13 cellular contexts compared by ENCODE assay signal in the genomic region with DNA sequence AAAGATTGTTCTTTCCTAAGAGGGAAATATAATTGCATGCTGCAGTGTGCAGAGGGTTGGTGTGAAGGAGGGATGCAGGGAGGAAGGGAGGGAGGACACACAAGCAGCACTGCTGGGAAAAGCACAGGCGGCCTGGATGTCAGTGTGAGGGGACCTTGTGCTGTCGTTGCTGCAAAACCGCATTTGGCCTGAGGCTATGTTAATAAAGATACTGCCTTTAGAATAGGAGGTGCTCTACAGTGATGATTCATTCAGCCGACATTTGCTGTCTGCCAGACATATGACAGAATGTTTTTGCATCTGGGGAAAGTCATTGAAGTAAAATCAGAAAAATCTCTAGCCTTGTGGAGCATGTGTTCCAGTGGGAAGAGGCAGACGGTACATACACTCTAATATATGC. TPM values are rescaled to one million over a fixed set of nuclear protein-coding genes. Genes with fewer than 3 reads are reported as not detected.
DNase-seq lines count a peak whose midpoint lies in the region; ATAC-seq and TF ChIP-seq lines count a peak whose summit lies in the region.
"Had no signal": no experiment of that assay in that cellular context is flagged by ENCODE, and none has a peak within 500 bp of the region (broad histone marks: within the 10 kb centered on the region; RNA-seq: fewer than 3 reads in every experiment).

No MANE protein-coding gene starts in this region.

- POLR2A ChIA-PET in HEK293 (lab: Yijun Ruan, JAX): no interaction called here

- H3K79me2 ChIP-seq in fibroblast of lung (ENCODE audit: control insufficient read depth, insufficient read depth, low read length): no peaks in the 10 kb centered on the region

- no peak overlapping the region for H3K27ac Mint-ChIP-seq in stimulated activated memory B cell treated with anti-CD40 and anti-IgM and Interleukin-4, amounts not matched to agents 10 μg/mL and 1 μg/mL and 100 μg/mL, for 72 hours
- H3K27ac Mint-ChIP-seq: activated T-helper 2 cell treated with anti-CD3 and anti-CD28 coated beads, Interferon-gamma antibody, Interleukin-2, Interleukin-4, amounts not matched to agents 10 μg/mL and 5 μg/mL and 100 μg/mL, durations not matched to agents 14 hours and 24 hours and 36 hours; stimulated activated naive CD8-positive, alpha-beta T cell treated with anti-CD3 and anti-CD28 coated beads, Interleukin-15, amount 100 ng/mL, for 72 hours had no signal

- intact Hi-C loops in Right ventricle myocardium inferior (cut with DNase I): no loop called here

- H3K36me3 ChIP-seq in HEK293 (ENCODE audit: control insufficient read depth in 2 of 2, insufficient read depth in 1 of 2, low read length in 2 of 2): peaks cover 0 to 50% of the 10 kb centered on the region in 2 experiments; a peak in 2 of 3 replicates
- no peaks in the 10 kb centered on the region for H3K36me3 ChIP-seq in fibroblast of lung (ENCODE audit: control insufficient read depth, insufficient read depth, low read length)
- H3K36me3 ChIP-seq: ovary had no signal

- peaks cover 50% of the 10 kb centered on the region for H3K36me3 Mint-ChIP-seq in stimulated activated memory B cell treated with anti-CD40 and anti-IgM and Interleukin-4, amounts not matched to agents 10 μg/mL and 1 μg/mL and 100 μg/mL, for 72 hours

- ATAC-seq in GM18907 (IDR thresholded peaks at IDR 0.05; ENCODE audit: unreplicated experiment) (no peak), Right ventricle myocardium inferior (no peak)
- ATAC-seq in stimulated activated memory B cell treated with anti-CD40 and anti-IgM and Interleukin-4, amounts not matched to agents 10 μg/mL and 1 μg/mL and 100 μg/mL, for 72 hours: no peak
- ATAC-seq: stimulated activated naive CD8-positive, alpha-beta T cell treated with anti-CD3 and anti-CD28 coated beads, Interleukin-15, amount 100 ng/mL, for 72 hours had no signal

- peaks cover 8% of the 10 kb centered on the region; the same call in 1 of the 2 replicates for H3K4me1 ChIP-seq in HEK293 (ENCODE audit: control insufficient read depth, insufficient read depth, low read length)
- peaks cover 4% of the 10 kb centered on the region for H3K4me1 ChIP-seq in fibroblast of lung (ENCODE audit: control insufficient read depth, extremely low read depth, insufficient read depth, low read length)

- H3K9me3 ChIP-seq in HEK293 (ENCODE audit: control insufficient read depth, insufficient read depth, low read depth, low read length) (no peaks in the 10 kb centered on the region), fibroblast of lung (ENCODE audit: control insufficient read depth, insufficient read depth, low read depth, low read length) (no peaks in the 10 kb centered on the region)
- H3K9me3 ChIP-seq: ovary had no signal

- no peaks in the 10 kb centered on the region for H4K20me1 ChIP-seq in fibroblast of lung (ENCODE audit: control insufficient read depth, extremely low read depth, insufficient read depth, low read length)

- no peak overlapping the region for H3K27ac ChIP-seq in HEK293 (ENCODE audit: extremely low read depth, low read depth, low read length)
- no peak overlapping the region for H3K27ac ChIP-seq in fibroblast of lung (ENCODE audit: insufficient read depth, low read length)
- H3K27ac ChIP-seq: ovary had no signal

- DNase-seq in SK-MEL-5 (ENCODE audit: low read depth, low spot score): peak; percentile 66
- peak; percentile 14 to 67 for DNase-seq in fibroblast of lung (ENCODE audit: low read depth in 2 of 2)
- DNase-seq in renal cortical epithelial cell (ENCODE audit: low read depth): peak; percentile 21
- DNase-seq in NCI-H345 (lab: John Stamatoyannopoulos, UW): no peak
- DNase-seq in Right ventricle myocardium inferior (ENCODE audit: missing footprints): no peak
- DNase-seq: NCI-H2227 treated with DMSO at 0.1 percent for 48 hours; ovary; SHP77; stimulated activated naive CD8-positive, alpha-beta T cell treated with anti-CD3 and anti-CD28 coated beads, Interleukin-15, amount 100 ng/mL, for 72 hours had no signal

- no peaks in the 10 kb centered on the region for H3K9me3 Mint-ChIP-seq in stimulated activated memory B cell treated with anti-CD40 and anti-IgM and Interleukin-4, amounts not matched to agents 10 μg/mL and 1 μg/mL and 100 μg/mL, for 72 hours
- H3K9me3 Mint-ChIP-seq: activated T-helper 2 cell treated with anti-CD3 and anti-CD28 coated beads, Interferon-gamma antibody, Interleukin-2, Interleukin-4, amounts not matched to agents 10 μg/mL and 5 μg/mL and 100 μg/mL, durations not matched to agents 14 hours and 24 hours and 36 hours; stimulated activated naive CD8-positive, alpha-beta T cell treated with anti-CD3 and anti-CD28 coated beads, Interleukin-15, amount 100 ng/mL, for 72 hours had no signal

- H3K27me3 ChIP-seq in fibroblast of lung (ENCODE audit: control insufficient read depth, insufficient read depth, low read length): no peaks in the 10 kb centered on the region
- H3K27me3 ChIP-seq: ovary had no signal

- H3K4me1 Mint-ChIP-seq in stimulated activated memory B cell treated with anti-CD40 and anti-IgM and Interleukin-4, amounts not matched to agents 10 μg/mL and 1 μg/mL and 100 μg/mL, for 72 hours: peaks cover 19% of the 10 kb centered on the region

- CTCF ChIA-PET in HEK293 (lab: Yijun Ruan, JAX): interaction anchor here (1.6 kb wide), 1 partner anchor 45 kb away, joined by 4 read pairs; no protein-coding TSS in a partner anchor

- H3K4me2 ChIP-seq in fibroblast of lung (ENCODE audit: extremely low read depth, insufficient read depth, low read length): no peak overlapping the region

- in situ Hi-C loops in SK-MEL-5 (cut with HindIII; ENCODE audit: low pct_unique_long_range_greater_than_20kb, low sequenced_read_pairs): no loop called here

- H3K27me3 Mint-ChIP-seq in stimulated activated memory B cell treated with anti-CD40 and anti-IgM and Interleukin-4, amounts not matched to agents 10 μg/mL and 1 μg/mL and 100 μg/mL, for 72 hours: no peaks in the 10 kb centered on the region
- H3K27me3 Mint-ChIP-seq: stimulated activated naive CD8-positive, alpha-beta T cell treated with anti-CD3 and anti-CD28 coated beads, Interleukin-15, amount 100 ng/mL, for 72 hours had no signal

- H3K9ac ChIP-seq in fibroblast of lung (ENCODE audit: insufficient read depth, low read length): no peak overlapping the region

- H2AFZ ChIP-seq in fibroblast of lung (ENCODE audit: low read length): no peak overlapping the region

- no peak overlapping the region for H3K4me3 Mint-ChIP-seq in stimulated activated memory B cell treated with anti-CD40 and anti-IgM and Interleukin-4, amounts not matched to agents 10 μg/mL and 1 μg/mL and 100 μg/mL, for 72 hours
- H3K4me3 Mint-ChIP-seq: stimulated activated naive CD8-positive, alpha-beta T cell treated with anti-CD3 and anti-CD28 coated beads, Interleukin-15, amount 100 ng/mL, for 72 hours had no signal

- TF ChIP-seq CTCF in HEK293 (tag by site-specific recombination; IDR thresholded peaks at IDR 0.05): no peak
- TF ChIP-seq CTCF in fibroblast of lung (conservative IDR thresholded peaks at IDR 0.05 in 1 of 2, IDR thresholded peaks at IDR 0.05 in 1 of 2; ENCODE audit: low read depth in 1 of 2, low read length in 2 of 2): no peak

- H3K4me3 ChIP-seq in HEK293 (ENCODE audit: low read depth, low read length): no peak overlapping the region
- H3K4me3 ChIP-seq in fibroblast of lung (replicated peaks in 1 of 4; ENCODE audit: control extremely low read depth in 1 of 4, insufficient read depth in 1 of 4, low read depth in 3 of 4, low read length in 4 of 4): no peak overlapping the region
- H3K4me3 ChIP-seq: ovary had no signal

TF ChIP-seq in HEK293, 187 proteins besides CTCF, POLR2A, EP300 and RAD21 (continues in another document):
- TF ChIP-seq HIC1 (tag by site-specific recombination; IDR thresholded peaks at IDR 0.05): peak; percentile 55; the same call in 1 of the 2 replicates
- no peak for TF ChIP-seq ZNF776 (tag by site-specific recombination; IDR thresholded peaks at IDR 0.05; ENCODE audit: borderline replicate concordance)
- no peak for TF ChIP-seq ZNF266 (tag by site-specific recombination; IDR thresholded peaks at IDR 0.05; ENCODE audit: low read depth)
- TF ChIP-seq ZNF837 (tag by site-specific recombination; IDR thresholded peaks at IDR 0.05): no peak
- TF ChIP-seq ZNF146 (tag by site-specific recombination; IDR thresholded peaks at IDR 0.05): no peak
- TF ChIP-seq ZNF791 (tag by site-specific recombination; IDR thresholded peaks at IDR 0.05): no peak
- TF ChIP-seq ZBTB1 (tag by site-specific recombination; IDR thresholded peaks at IDR 0.05): no peak
- no peak for TF ChIP-seq ZNF670 (tag by site-specific recombination; IDR thresholded peaks at IDR 0.05; ENCODE audit: low read depth)
- no peak for TF ChIP-seq ZNF768 (tag by site-specific recombination; IDR thresholded peaks at IDR 0.05)
- no peak for TF ChIP-seq ZNF677 (tag by site-specific recombination; IDR thresholded peaks at IDR 0.05)
- TF ChIP-seq YY2 (tag by site-specific recombination; IDR thresholded peaks at IDR 0.05): no peak

RNA-seq across cellular contexts. Expression of gene TRIM26, which starts 50.5 kb away (rescaled TPM):
- total RNA-seq in SK-MEL-5 (2014; rRNA removed; shearing (Covaris generic)): 24.7 and 25.0 TPM in 2 replicates
- polyA plus RNA-seq in SK-MEL-5 (2015; cell fraction: cytosol; rRNA removed): 37.3 and 39.6 TPM in 2 replicates
- 27.4 and 32.8 TPM in 2 replicates for polyA plus RNA-seq in SK-MEL-5 (2015; cell fraction: nucleus; rRNA removed)
- total RNA-seq in fibroblast of lung (20.5 and 22.5 TPM in 2 replicates), renal cortical epithelial cell (23.4 and 45.6 TPM in 2 replicates), Right ventricle myocardium inferior (20.6 TPM)
- 18.8 and 26.0 TPM in 2 replicates for polyA plus RNA-seq in fibroblast of lung
- 23.6 and 28.7 TPM in 2 replicates for polyA plus RNA-seq in fibroblast of lung (2012)
- polyA minus RNA-seq in fibroblast of lung (ENCODE audit: low replicate concordance): 53.6 and 61.8 TPM in 2 replicates

Comparison
In these comparisons a context has a peak if more than half of its experiments do, and no peak if none do; other contexts are left out.
1. DNase-seq: peak in SK-MEL-5 (single experiment), fibroblast of lung (2 of 2) and renal cortical epithelial cell (single experiment); none in NCI-H345 (single experiment) and Right ventricle myocardium inferior (single experiment).